Comparison of ENCODE assay signal across 13 cellular contexts in genomic region chr16:85912271-85912974, GRCh38. TPM values are rescaled to one million over a fixed set of nuclear protein-coding genes. Genes with fewer than 3 reads are reported as not detected.
A peak's percentile ranks its signal among the peaks of the same experiment; 100 is the strongest.
DNase-seq lines count a peak whose midpoint lies in the region; TF ChIP-seq lines count a peak whose summit lies in the region.
"Had no signal": no experiment of that assay in that cellular context is flagged by ENCODE, and none has a peak within 500 bp of the region (broad histone marks: within the 10 kb centered on the region; RNA-seq: fewer than 3 reads in every experiment).

No MANE protein-coding gene starts in this region.

- H3K36me3 Mint-ChIP-seq in activated CD4-positive, alpha-beta T cell treated with anti-CD3 and anti-CD28 coated beads, Interleukin-2, amount 10 ng/mL, durations not matched to agents 24 days and 14 days (ENCODE audit: low read depth) = peaks cover 72% of the 10 kb centered on the region
- H3K36me3 Mint-ChIP-seq in activated naive CD4-positive, alpha-beta T cell treated with anti-CD3 and anti-CD28 coated beads, Interleukin-2, amount 10 ng/mL, durations not matched to agents 7 days and 5 days = peaks cover 22% of the 10 kb centered on the region

- H3K4me3 Mint-ChIP-seq in activated CD4-positive, alpha-beta T cell treated with anti-CD3 and anti-CD28 coated beads, Interleukin-2, amount 10 ng/mL, durations not matched to agents 24 days and 14 days = no peak overlapping the region
- no peak overlapping the region for H3K4me3 Mint-ChIP-seq in activated naive CD4-positive, alpha-beta T cell treated with anti-CD3 and anti-CD28 coated beads, Interleukin-2, amount 10 ng/mL, durations not matched to agents 7 days and 5 days
- H3K4me3 Mint-ChIP-seq: central memory CD8-positive, alpha-beta T cell had no signal

- H3K27me3 ChIP-seq in liver (ENCODE audit: control insufficient read depth in 4 of 4, insufficient read depth in 4 of 4, low read length in 3 of 4) (no peaks in the 10 kb centered on the region), thymus (ENCODE audit: control insufficient read depth, insufficient read depth) (no peaks in the 10 kb centered on the region), esophagus muscularis mucosa (no peaks in the 10 kb centered on the region)
- H3K27me3 ChIP-seq: heart right ventricle had no signal

- peak overlapping the region in 1 of 2 donors; percentile 5 for H3K27ac ChIP-seq in liver (ENCODE audit: low read depth in 1 of 2, low read length in 2 of 2)
- H3K27ac ChIP-seq in thymus (ENCODE audit: low read depth) = peak overlapping the region; percentile 36
- H3K27ac ChIP-seq in esophagus muscularis mucosa (replicated peaks in 1 of 4) = no peak overlapping the region

- H3K9me3 ChIP-seq in liver (ENCODE audit: control insufficient read depth in 4 of 4, low read length in 3 of 4) = no peaks in the 10 kb centered on the region
- no peaks in the 10 kb centered on the region for H3K9me3 ChIP-seq in thymus (ENCODE audit: control insufficient read depth)
- no peaks in the 10 kb centered on the region for H3K9me3 ChIP-seq in esophagus muscularis mucosa
- H3K9me3 ChIP-seq: heart right ventricle, mucosa of descending colon had no signal

- H3K9ac ChIP-seq in liver (ENCODE audit: low read depth in 1 of 2, low read length in 2 of 2) = no peak overlapping the region

- intact Hi-C loops in activated CD4-positive, alpha-beta T cell treated with anti-CD3 and anti-CD28 coated beads, Interleukin-2, amount 10 ng/mL, durations not matched to agents 24 days and 14 days (cut with micrococcal nuclease) = no loop called here
- intact Hi-C loops in esophagus muscularis mucosa (cut with DNase I) = no loop called here

- no peak for TF ChIP-seq POLR2A in esophagus muscularis mucosa (IDR thresholded peaks at IDR 0.05; ENCODE audit: low read depth)

- DNase-seq in activated CD4-positive, alpha-beta T cell treated with anti-CD3 and anti-CD28 coated beads, Interleukin-2, amount 10 ng/mL, durations not matched to agents 24 days and 14 days = no peak
- no peak for DNase-seq in activated CD4-positive, alpha-beta T cell treated with anti-CD3 and anti-CD28 coated beads, Interleukin-2, amount 50 U/mL, for 1 hour
- DNase-seq in astrocyte of the hippocampus (ENCODE audit: low read depth, low spot score) = peak; percentile 15
- no peak for DNase-seq in activated naive CD4-positive, alpha-beta T cell treated with anti-CD3 and anti-CD28 coated beads, Interleukin-2, amount 10 ng/mL, durations not matched to agents 7 days and 5 days
- DNase-seq in esophagus muscularis mucosa (ENCODE audit: extremely low spot score) = no peak
- DNase-seq in NCI-H2081 treated with DMSO at 0.1 percent for 48 hours (lab: John Stamatoyannopoulos, UW) = no peak
- DNase-seq: activated T-cell treated with anti-CD3 and anti-CD28 coated beads, Interleukin-2, amount 50 U/mL, for 1 hour; heart right ventricle; NCI-H1436 treated with DMSO at 0.1 percent for 48 hours had no signal

- whole genome bisulfite sequencing in liver = 52% methylated on average over 12 of the region's 12 CpGs
- 87% methylated on average over 12 of the region's 12 CpGs for WGBS in thymus
- 53% methylated on average over 12 of the region's 12 CpGs for WGBS in esophagus muscularis mucosa

- H3K9me3 Mint-ChIP-seq in activated CD4-positive, alpha-beta T cell treated with anti-CD3 and anti-CD28 coated beads, Interleukin-2, amount 10 ng/mL, durations not matched to agents 24 days and 14 days = no peaks in the 10 kb centered on the region
- H3K9me3 Mint-ChIP-seq in activated naive CD4-positive, alpha-beta T cell treated with anti-CD3 and anti-CD28 coated beads, Interleukin-2, amount 10 ng/mL, durations not matched to agents 7 days and 5 days = no peaks in the 10 kb centered on the region
- H3K9me3 Mint-ChIP-seq: central memory CD8-positive, alpha-beta T cell had no signal

- peak overlapping the region; percentile 41 for H3K27ac Mint-ChIP-seq in activated CD4-positive, alpha-beta T cell treated with anti-CD3 and anti-CD28 coated beads, Interleukin-2, amount 10 ng/mL, durations not matched to agents 24 days and 14 days
- H3K27ac Mint-ChIP-seq in activated naive CD4-positive, alpha-beta T cell treated with anti-CD3 and anti-CD28 coated beads, Interleukin-2, amount 10 ng/mL, durations not matched to agents 7 days and 5 days = no peak overlapping the region

- TF ChIP-seq EP300 in esophagus muscularis mucosa (IDR thresholded peaks at IDR 0.05) = no peak

- peaks cover 15% of the 10 kb centered on the region for H3K4me1 Mint-ChIP-seq in activated CD4-positive, alpha-beta T cell treated with anti-CD3 and anti-CD28 coated beads, Interleukin-2, amount 10 ng/mL, durations not matched to agents 24 days and 14 days
- peaks cover 20% of the 10 kb centered on the region for H3K4me1 Mint-ChIP-seq in activated naive CD4-positive, alpha-beta T cell treated with anti-CD3 and anti-CD28 coated beads, Interleukin-2, amount 10 ng/mL, durations not matched to agents 7 days and 5 days

- H3K4me1 ChIP-seq in liver (ENCODE audit: control insufficient read depth in 4 of 4, insufficient read depth in 4 of 4, low read length in 3 of 4) (peaks cover 8 to 19% (median 14%) of the 10 kb centered on the region in 4 donors), thymus (ENCODE audit: control insufficient read depth, insufficient read depth, low read length) (peaks cover 9% of the 10 kb centered on the region), esophagus muscularis mucosa (peaks cover 4 to 19% (median 16%) of the 10 kb centered on the region in 4 donors)

- CTCF ChIA-PET in activated naive CD4-positive, alpha-beta T cell treated with anti-CD3 and anti-CD28 coated beads, Interleukin-2, amount 10 ng/mL, durations not matched to agents 7 days and 5 days (lab: Charles Lee) = interaction anchor here (0.7 kb wide), 1 partner anchor 16 kb away, joined by 3 read pairs; no protein-coding TSS in a partner anchor

- no peaks in the 10 kb centered on the region for H3K27me3 Mint-ChIP-seq in activated CD4-positive, alpha-beta T cell treated with anti-CD3 and anti-CD28 coated beads, Interleukin-2, amount 10 ng/mL, durations not matched to agents 24 days and 14 days
- no peaks in the 10 kb centered on the region for H3K27me3 Mint-ChIP-seq in activated naive CD4-positive, alpha-beta T cell treated with anti-CD3 and anti-CD28 coated beads, Interleukin-2, amount 10 ng/mL, durations not matched to agents 7 days and 5 days
- H3K27me3 Mint-ChIP-seq: central memory CD8-positive, alpha-beta T cell had no signal

- TF ChIP-seq CTCF in liver (IDR thresholded peaks at IDR 0.05; ENCODE audit: low read depth, low read length, missing input control) (no peak), esophagus muscularis mucosa (IDR thresholded peaks at IDR 0.05) (no peak)

- no peak overlapping the region for H3K4me3 ChIP-seq in liver (ENCODE audit: low read depth in 1 of 3, low read length in 3 of 3)
- no peak overlapping the region for H3K4me3 ChIP-seq in thymus (ENCODE audit: low read length)
- no peak overlapping the region for H3K4me3 ChIP-seq in esophagus muscularis mucosa
- H3K4me3 ChIP-seq: heart right ventricle, mucosa of descending colon had no signal

- TF ChIP-seq RAD21 in liver (IDR thresholded peaks at IDR 0.05) = no peak

- H3K36me3 ChIP-seq in liver (ENCODE audit: control insufficient read depth in 4 of 4, insufficient read depth in 3 of 4, low read depth in 1 of 4, low read length in 3 of 4) (peaks cover 3 to 35% (median 17%) of the 10 kb centered on the region in 4 donors), thymus (ENCODE audit: control insufficient read depth, insufficient read depth) (no peaks in the 10 kb centered on the region), esophagus muscularis mucosa (no peaks in the 10 kb centered on the region)

TF ChIP-seq in liver, 16 proteins besides CTCF, POLR2A, EP300 and RAD21:
- TF ChIP-seq NR2F2 (IDR thresholded peaks at IDR 0.05) (peak; percentile 50), EGR1 (IDR thresholded peaks at IDR 0.05; ENCODE audit: low read depth in 2 of 2) (no peak)
TF ChIP-seq in liver: peak in this region for 1.

RNA-seq across cellular contexts. Expression of gene IRF8, which starts 13.5 kb away (rescaled TPM):
- total RNA-seq in activated CD4-positive, alpha-beta T cell treated with anti-CD3 and anti-CD28 coated beads, Interleukin-2, amount 10 ng/mL, durations not matched to agents 24 days and 14 days = 235 and 248 TPM in 2 replicates
- total RNA-seq in liver (10 to 100 TPM; 17.1 to 25.8 TPM), esophagus muscularis mucosa (10 to 100 TPM in 2 of 4 donors, 1 to 10 TPM in 2; 5.1 to 12.9 (median 10.4) TPM)
- polyA plus RNA-seq in liver (1 to 10 TPM; 5.1 to 7.6 TPM), thymus (38.8 TPM)
